10 cellular contexts compared by ENCODE assay signal in genomic region chr3:189082666-189083427, GRCh38.
"Had no signal": no experiment of that assay in that cellular context is flagged by ENCODE, and none has a peak within 500 bp of the region (broad histone marks: within the 10 kb centered on the region; RNA-seq: fewer than 3 reads in every experiment).

No MANE protein-coding gene starts in this region.

- H3K4me1 ChIP-seq: HAP-1 had no signal

- H3K4me2 ChIP-seq: GM23338 had no signal

- H3K9me3 Mint-ChIP-seq: GM23338, HFFc6 had no signal

- H3K9me3 ChIP-seq: HAP-1 had no signal

- H3K36me3 ChIP-seq: HAP-1 had no signal

- H3K27ac Mint-ChIP-seq: GM23338, HFFc6, IgD-negative memory B cell had no signal

- H3K27ac ChIP-seq: HL-60 had no signal

- ATAC-seq: GM23338, HCT116, HepG2 had no signal

- FAIRE-seq: H1, HepG2 had no signal

- H3K36me3 Mint-ChIP-seq: IgD-negative memory B cell had no signal

- H3K4me3 Mint-ChIP-seq: GM23338, HFFc6, IgD-negative memory B cell had no signal

- H3K4me3 ChIP-seq: GM23338, HAP-1 had no signal

- H3K4me1 Mint-ChIP-seq: GM23338, IgD-negative memory B cell had no signal

- H3K27me3 Mint-ChIP-seq: IgD-negative memory B cell had no signal

- DNase-seq: H7, HFFc6, KBM-7 had no signal
